Comparison of ENCODE assay signal across 8 cellular contexts in the genomic region with DNA sequence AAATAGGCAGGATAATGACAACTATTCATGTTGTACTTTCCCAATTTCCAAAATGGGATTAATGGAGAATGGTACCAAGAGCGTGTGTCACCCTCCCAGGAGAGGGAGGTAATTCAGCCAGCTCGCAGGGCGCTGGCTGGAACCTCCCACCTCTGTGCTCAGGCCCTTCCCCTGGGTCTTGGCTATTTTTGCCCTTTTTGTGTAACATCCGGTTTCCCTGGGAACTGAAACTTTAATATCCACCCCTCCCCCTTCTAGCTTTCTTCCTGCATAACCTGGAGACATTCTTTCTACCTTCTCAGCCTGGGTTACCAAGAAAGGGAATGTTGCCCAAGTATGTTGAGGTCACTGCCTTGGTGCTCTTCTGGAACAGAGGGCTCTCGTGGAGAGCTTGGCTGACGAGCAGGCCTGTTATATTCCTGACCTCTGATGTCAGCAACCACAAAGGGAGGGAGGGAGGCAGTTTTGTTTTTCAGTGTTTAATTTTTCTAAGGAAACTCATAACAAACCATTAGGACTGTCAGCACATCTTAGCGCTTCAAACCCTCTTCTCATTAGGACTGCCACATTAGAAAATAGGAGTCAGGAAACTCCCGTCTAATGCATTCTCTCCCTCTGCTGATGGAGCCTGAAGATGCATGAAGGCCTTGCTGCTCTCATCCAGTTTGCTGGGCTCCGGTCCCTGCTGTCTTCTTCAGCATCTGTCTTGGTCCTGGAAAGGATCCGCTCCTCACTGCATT. TPM values are rescaled to one million over a fixed set of nuclear protein-coding genes. Genes with fewer than 3 reads are reported as not detected.
A peak's percentile ranks its signal among the peaks of the same experiment; 100 is the strongest.
DNase-seq lines count a peak whose midpoint lies in the region; ATAC-seq and TF ChIP-seq lines count a peak whose summit lies in the region.

No MANE protein-coding gene starts in this region.

- H3K27ac Mint-ChIP-seq in activated naive CD8-positive, alpha-beta T cell treated with anti-CD3 and anti-CD28 coated beads, Interleukin-2, amount 10 ng/mL, durations not matched to agents 7 days and 5 days = peak overlapping the region; percentile 23
- no peak overlapping the region for H3K27ac Mint-ChIP-seq in activated naive CD8-positive, alpha-beta T cell treated with anti-CD3 and anti-CD28 coated beads, Interleukin-2, amount 50 U/mL, for 24 hours

- H3K4me1 Mint-ChIP-seq in activated naive CD8-positive, alpha-beta T cell treated with anti-CD3 and anti-CD28 coated beads, Interleukin-2, amount 10 ng/mL, durations not matched to agents 7 days and 5 days = peaks cover 3% of the 10 kb centered on the region
- H3K4me1 Mint-ChIP-seq in activated naive CD8-positive, alpha-beta T cell treated with anti-CD3 and anti-CD28 coated beads, Interleukin-2, amount 50 U/mL, for 24 hours = peaks cover 12% of the 10 kb centered on the region

- H3K36me3 ChIP-seq in adipocyte (ENCODE audit: control insufficient read depth, insufficient read depth, low read length, severe bottlenecking) (peaks cover under 1% of the 10 kb centered on the region), smooth muscle cell (ENCODE audit: low read depth) (no peaks in the 10 kb centered on the region)

- no peak overlapping the region for H2AFZ ChIP-seq in smooth muscle cell (ENCODE audit: low read depth)

- no peaks in the 10 kb centered on the region for H3K79me2 ChIP-seq in smooth muscle cell (ENCODE audit: low read depth)

- no peaks in the 10 kb centered on the region for H3K27me3 ChIP-seq in adipocyte (replicated peaks; ENCODE audit: control insufficient read depth, insufficient read depth, low read length)
- H3K27me3 ChIP-seq in right cardiac atrium (ENCODE audit: control insufficient read depth, insufficient read depth) = no peaks in the 10 kb centered on the region
- H3K27me3 ChIP-seq in smooth muscle cell (ENCODE audit: low read depth) = no peaks in the 10 kb centered on the region

- intact Hi-C loops in right cardiac atrium (cut with DNase I) = no loop called here

- ATAC-seq in activated naive CD8-positive, alpha-beta T cell treated with anti-CD3 and anti-CD28 coated beads, Interleukin-2, amount 10 ng/mL, durations not matched to agents 7 days and 5 days (ENCODE audit: low read depth) = no peak
- no peak for ATAC-seq in activated naive CD8-positive, alpha-beta T cell treated with anti-CD3 and anti-CD28 coated beads, Interleukin-2, amount 50 U/mL, for 24 hours
- peak; percentile 84 for ATAC-seq in HG03432 (IDR thresholded peaks at IDR 0.05; ENCODE audit: unreplicated experiment)
- ATAC-seq in right cardiac atrium = peak; percentile 76 to 86

- H3K4me1 ChIP-seq in adipocyte (ENCODE audit: control insufficient read depth, insufficient read depth, low read length) = peaks cover 55% of the 10 kb centered on the region
- H3K4me1 ChIP-seq in right cardiac atrium (ENCODE audit: control insufficient read depth, insufficient read depth, low read length) = peaks cover 33% of the 10 kb centered on the region
- peaks cover 32% of the 10 kb centered on the region for H3K4me1 ChIP-seq in smooth muscle cell (ENCODE audit: low read depth)

- peak overlapping the region; percentile 59 for H3K4me2 ChIP-seq in smooth muscle cell

- H3K9me3 ChIP-seq in adipocyte (ENCODE audit: control insufficient read depth, low read length) (no peaks in the 10 kb centered on the region), right cardiac atrium (ENCODE audit: control insufficient read depth, low read length) (no peaks in the 10 kb centered on the region), smooth muscle cell (replicated peaks; ENCODE audit: low read depth) (no peaks in the 10 kb centered on the region)

- no peaks in the 10 kb centered on the region for H4K20me1 ChIP-seq in smooth muscle cell (ENCODE audit: low read depth)

- H3K9me3 Mint-ChIP-seq in activated naive CD8-positive, alpha-beta T cell treated with anti-CD3 and anti-CD28 coated beads, Interleukin-2, amount 10 ng/mL, durations not matched to agents 7 days and 5 days = no peaks in the 10 kb centered on the region
- no peaks in the 10 kb centered on the region for H3K9me3 Mint-ChIP-seq in activated naive CD8-positive, alpha-beta T cell treated with anti-CD3 and anti-CD28 coated beads, Interleukin-2, amount 50 U/mL, for 24 hours

- WGBS in right cardiac atrium = 25% methylated on average over 10 of the region's 10 CpGs
- 34% methylated on average over 10 of the region's 10 CpGs for WGBS in smooth muscle cell (ENCODE audit: low lambda C conversion rate)

- peak overlapping the region; percentile 48 for H3K9ac ChIP-seq in adipocyte (ENCODE audit: low read length)
- peak overlapping the region; percentile 52 for H3K9ac ChIP-seq in smooth muscle cell (ENCODE audit: low read depth)

- no peak overlapping the region for H3K4me3 Mint-ChIP-seq in activated naive CD8-positive, alpha-beta T cell treated with anti-CD3 and anti-CD28 coated beads, Interleukin-2, amount 10 ng/mL, durations not matched to agents 7 days and 5 days
- H3K4me3 Mint-ChIP-seq in activated naive CD8-positive, alpha-beta T cell treated with anti-CD3 and anti-CD28 coated beads, Interleukin-2, amount 50 U/mL, for 24 hours = no peak overlapping the region

- peaks cover 15% of the 10 kb centered on the region for H3K27me3 Mint-ChIP-seq in activated naive CD8-positive, alpha-beta T cell treated with anti-CD3 and anti-CD28 coated beads, Interleukin-2, amount 10 ng/mL, durations not matched to agents 7 days and 5 days
- H3K27me3 Mint-ChIP-seq in activated naive CD8-positive, alpha-beta T cell treated with anti-CD3 and anti-CD28 coated beads, Interleukin-2, amount 50 U/mL, for 24 hours = no peaks in the 10 kb centered on the region

- POLR2A ChIA-PET in activated naive CD8-positive, alpha-beta T cell treated with anti-CD3 and anti-CD28 coated beads, Interleukin-2, amount 10 ng/mL, durations not matched to agents 7 days and 5 days (lab: Charles Lee) = no interaction called here

- no peak for TF ChIP-seq CTCF in smooth muscle cell (IDR thresholded peaks at IDR 0.05; ENCODE audit: borderline replicate concordance, insufficient read depth, poor library complexity, severe bottlenecking)

- H3F3A ChIP-seq in smooth muscle cell (ENCODE audit: low read depth) = peaks cover 15% of the 10 kb centered on the region

- DNase-seq in activated naive CD8-positive, alpha-beta T cell treated with anti-CD3 and anti-CD28 coated beads, Interleukin-2, amount 10 ng/mL, durations not matched to agents 7 days and 5 days = no peak
- no peak for DNase-seq in activated naive CD8-positive, alpha-beta T cell treated with anti-CD3 and anti-CD28 coated beads, Interleukin-2, amount 50 U/mL, for 24 hours
- DNase-seq in adipocyte (ENCODE audit: low read depth) (peak; percentile 82), right cardiac atrium (peak; percentile 77 to 89 (median 85)), smooth muscle cell (lab: John Stamatoyannopoulos, UW; ENCODE audit: unreplicated experiment) (peak; percentile 21), inferior parietal cortex (ENCODE audit: extremely low spot score) (no peak), activated T-cell treated with anti-CD3 and anti-CD28 coated beads for 4 hours (no peak)

- H3K27ac ChIP-seq in right cardiac atrium (ENCODE audit: low read length) (peak overlapping the region; percentile 95), smooth muscle cell (ENCODE audit: low read depth) (peak overlapping the region; percentile 96)

- no peaks in the 10 kb centered on the region for H3K36me3 Mint-ChIP-seq in activated naive CD8-positive, alpha-beta T cell treated with anti-CD3 and anti-CD28 coated beads, Interleukin-2, amount 10 ng/mL, durations not matched to agents 7 days and 5 days
- H3K36me3 Mint-ChIP-seq in activated naive CD8-positive, alpha-beta T cell treated with anti-CD3 and anti-CD28 coated beads, Interleukin-2, amount 50 U/mL, for 24 hours (ENCODE audit: low read depth) = no peaks in the 10 kb centered on the region

- H3K4me3 ChIP-seq in adipocyte (ENCODE audit: low read length) = peak overlapping the region; percentile 63
- no peak overlapping the region for H3K4me3 ChIP-seq in right cardiac atrium (ENCODE audit: low read length)
- H3K4me3 ChIP-seq in smooth muscle cell = no peak overlapping the region

RNA-seq across cellular contexts. Expression of gene ITGB3, which starts 25.6 kb away (rescaled TPM):
- under 1 TPM in 1 of 2 experiments, not detected in 1; 0.17 TPM for total RNA-seq in activated naive CD8-positive, alpha-beta T cell treated with anti-CD3 and anti-CD28 coated beads, Interleukin-2, amount 10 ng/mL, durations not matched to agents 7 days and 5 days
- 10 to 100 TPM in 1 of 4 donors, 1 to 10 TPM in 3; 5.0 to 11.9 (median 6.5) TPM for total RNA-seq in right cardiac atrium
- polyA plus RNA-seq in right cardiac atrium = 2.3 TPM
- 5.1 and 7.9 TPM in 2 replicates for total RNA-seq in smooth muscle cell
- polyA plus RNA-seq in smooth muscle cell = 3.9 and 5.2 TPM in 2 replicates

RNA-seq across cellular contexts. Expression of gene EFCAB13, which starts 44.5 kb away (rescaled TPM):
- 10 to 100 TPM; 12.2 to 13.2 TPM for total RNA-seq in activated naive CD8-positive, alpha-beta T cell treated with anti-CD3 and anti-CD28 coated beads, Interleukin-2, amount 10 ng/mL, durations not matched to agents 7 days and 5 days
- total RNA-seq in right cardiac atrium = 1 to 10 TPM; 5.9 to 8.5 (median 7.5) TPM
- 2.1 TPM for polyA plus RNA-seq in right cardiac atrium
- 2.0 and 4.6 TPM in 2 replicates for total RNA-seq in smooth muscle cell
- polyA plus RNA-seq in smooth muscle cell = 1.2 and 3.3 TPM in 2 replicates

Comparison
In these comparisons a context has a peak if more than half of its experiments do, and no peak if none do; other contexts are left out.
1. ATAC-seq: peak in HG03432 (single experiment) and right cardiac atrium (2 of 2); none in activated naive CD8-positive, alpha-beta T cell treated with anti-CD3 and anti-CD28 coated beads, Interleukin-2, amount 10 ng/mL, durations not matched to agents 7 days and 5 days (single experiment) and activated naive CD8-positive, alpha-beta T cell treated with anti-CD3 and anti-CD28 coated beads, Interleukin-2, amount 50 U/mL, for 24 hours (single experiment).
2. DNase-seq: peak in adipocyte (single experiment), right cardiac atrium (3 of 3) and smooth muscle cell (single experiment); none in activated naive CD8-positive, alpha-beta T cell treated with anti-CD3 and anti-CD28 coated beads, Interleukin-2, amount 10 ng/mL, durations not matched to agents 7 days and 5 days (single experiment), activated naive CD8-positive, alpha-beta T cell treated with anti-CD3 and anti-CD28 coated beads, Interleukin-2, amount 50 U/mL, for 24 hours (single experiment), inferior parietal cortex (single experiment) and activated T-cell treated with anti-CD3 and anti-CD28 coated beads for 4 hours (single experiment).